Comparison of ENCODE assay signal across 9 cellular contexts in genomic region chr7:44768663-44769361, GRCh38. TPM values are rescaled to one million over a fixed set of nuclear protein-coding genes. Genes with fewer than 3 reads are reported as not detected.
DNase-seq lines count a peak whose midpoint lies in the region; ATAC-seq and TF ChIP-seq lines count a peak whose summit lies in the region.
"Had no signal": no experiment of that assay in that cellular context is flagged by ENCODE, and none has a peak within 500 bp of the region (broad histone marks: within the 10 kb centered on the region; RNA-seq: fewer than 3 reads in every experiment).

No MANE protein-coding gene starts in this region.

- TF ChIP-seq POLR2A in esophagus muscularis mucosa (IDR thresholded peaks at IDR 0.05; ENCODE audit: low read depth): no peak

- WGBS in esophagus muscularis mucosa: 72% methylated on average over 8 of the region's 9 CpGs

- H3K36me3 Mint-ChIP-seq in CD4-positive, CD25-positive, alpha-beta regulatory T cell: peaks cover 15% of the 10 kb centered on the region

- H3K4me3 Mint-ChIP-seq in CD4-positive, CD25-positive, alpha-beta regulatory T cell: peak overlapping the region; percentile 33 to 76 (median 63)

- peak overlapping the region; percentile 61 for H3K27ac ChIP-seq in CD4-positive, CD25-positive, alpha-beta regulatory T cell (ENCODE audit: insufficient read depth, low read length, poor library complexity, severe bottlenecking)
- H3K27ac ChIP-seq in esophagus muscularis mucosa (replicated peaks in 1 of 4) (peak overlapping the region; percentile 77 to 83 (median 80)), parathyroid adenoma (peak overlapping the region; percentile 43)

- H3K4me2 ChIP-seq in parathyroid adenoma (ENCODE audit: low read length): no peak overlapping the region

- ATAC-seq in CD4-positive, CD25-positive, alpha-beta regulatory T cell (ENCODE audit: low read depth in 2 of 2): no peak
- no peak for ATAC-seq in HG03457 (IDR thresholded peaks at IDR 0.05; ENCODE audit: unreplicated experiment)

- H3K27me3 ChIP-seq in CD4-positive, CD25-positive, alpha-beta regulatory T cell (ENCODE audit: control insufficient read depth, insufficient read depth, low read length): no peaks in the 10 kb centered on the region
- H3K27me3 ChIP-seq in NT2/D1 (ENCODE audit: insufficient read depth, insufficient read length) (no peaks in the 10 kb centered on the region), esophagus muscularis mucosa (no peaks in the 10 kb centered on the region), parathyroid adenoma (ENCODE audit: control insufficient read depth, insufficient read depth, low read length) (no peaks in the 10 kb centered on the region)

- no peak for TF ChIP-seq CTCF in esophagus muscularis mucosa (IDR thresholded peaks at IDR 0.05)
- no peak for TF ChIP-seq CTCF in parathyroid adenoma (IDR thresholded peaks at IDR 0.05)

- no peak overlapping the region for H3K4me3 ChIP-seq in CD4-positive, CD25-positive, alpha-beta regulatory T cell (ENCODE audit: low read depth, low read length)
- no peak overlapping the region for H3K4me3 ChIP-seq in NT2/D1 (ENCODE audit: insufficient read length, low read depth)
- peak overlapping the region; percentile 14 to 38 (median 26) for H3K4me3 ChIP-seq in esophagus muscularis mucosa
- no peak overlapping the region for H3K4me3 ChIP-seq in parathyroid adenoma (ENCODE audit: low read depth, low read length)
- H3K4me3 ChIP-seq: mucosa of descending colon had no signal

- peaks cover 34% of the 10 kb centered on the region for H3K4me1 ChIP-seq in CD4-positive, CD25-positive, alpha-beta regulatory T cell (ENCODE audit: control insufficient read depth, insufficient read depth, low read length, poor library complexity, severe bottlenecking)
- H3K4me1 ChIP-seq in NT2/D1 (ENCODE audit: insufficient read depth, insufficient read length) (peaks cover 23% of the 10 kb centered on the region), esophagus muscularis mucosa (peaks cover 36 to 45% (median 43%) of the 10 kb centered on the region in 4 donors), parathyroid adenoma (peaks cover 28% of the 10 kb centered on the region)

- intact Hi-C loops in esophagus muscularis mucosa (cut with DNase I): no loop called here

- H2AFZ ChIP-seq in parathyroid adenoma: no peak overlapping the region

- H3K27ac Mint-ChIP-seq in CD4-positive, CD25-positive, alpha-beta regulatory T cell: peak overlapping the region; percentile 90 to 98 (median 92)

- H3K9me3 ChIP-seq in CD4-positive, CD25-positive, alpha-beta regulatory T cell (ENCODE audit: control insufficient read depth in 2 of 2, low read length in 2 of 2): no peaks in the 10 kb centered on the region
- H3K9me3 ChIP-seq in NT2/D1 (ENCODE audit: insufficient read depth, low read length): no peaks in the 10 kb centered on the region
- no peaks in the 10 kb centered on the region for H3K9me3 ChIP-seq in esophagus muscularis mucosa
- H3K9me3 ChIP-seq in parathyroid adenoma (ENCODE audit: control insufficient read depth, low read length): no peaks in the 10 kb centered on the region
- H3K9me3 ChIP-seq: mucosa of descending colon had no signal

- H3K27me3 Mint-ChIP-seq in CD4-positive, CD25-positive, alpha-beta regulatory T cell: no peaks in the 10 kb centered on the region

- H3K9ac ChIP-seq in NT2/D1 (ENCODE audit: insufficient read length, low read depth) (peak overlapping the region; percentile 36), parathyroid adenoma (no peak overlapping the region)

- H3K4me1 Mint-ChIP-seq in CD4-positive, CD25-positive, alpha-beta regulatory T cell: peaks cover 0 to 46% (median 24%) of the 10 kb centered on the region in 4 donors

- no peak for TF ChIP-seq EP300 in esophagus muscularis mucosa (IDR thresholded peaks at IDR 0.05)

- no peak for DNase-seq in CD4-positive, CD25-positive, alpha-beta regulatory T cell
- DNase-seq in NT2/D1 (ENCODE audit: low read depth, low spot score) (no peak), esophagus muscularis mucosa (ENCODE audit: extremely low spot score) (no peak), SHP77 treated with DMSO at 0.1 percent for 48 hours (lab: John Stamatoyannopoulos, UW) (no peak), iPS-NIHi7 (ENCODE audit: extremely low spot score) (no peak), 8988T (no peak)

- H3K36me3 ChIP-seq in CD4-positive, CD25-positive, alpha-beta regulatory T cell (ENCODE audit: control insufficient read depth, insufficient read depth, low read length): peaks cover 39% of the 10 kb centered on the region
- H3K36me3 ChIP-seq in NT2/D1 (ENCODE audit: insufficient read depth, insufficient read length, low read length): peaks cover 58% of the 10 kb centered on the region
- peaks cover 36 to 41% (median 40%) of the 10 kb centered on the region in 4 donors for H3K36me3 ChIP-seq in esophagus muscularis mucosa
- no peaks in the 10 kb centered on the region for H3K36me3 ChIP-seq in parathyroid adenoma (ENCODE audit: control insufficient read depth, insufficient read depth, low read length)

- no peaks in the 10 kb centered on the region for H3K79me2 ChIP-seq in parathyroid adenoma

- no peaks in the 10 kb centered on the region for H3K9me3 Mint-ChIP-seq in CD4-positive, CD25-positive, alpha-beta regulatory T cell

RNA-seq across cellular contexts. Expression of gene ZMIZ2, which starts 20.2 kb away (rescaled TPM):
- total RNA-seq in CD4-positive, CD25-positive, alpha-beta regulatory T cell: 110 TPM
- 1 to 10 TPM; 2.9 to 5.0 (median 4.4) TPM for polyA plus RNA-seq in CD4-positive, CD25-positive, alpha-beta regulatory T cell
- total RNA-seq in esophagus muscularis mucosa: 10 to 100 TPM; 12.4 to 36.0 (median 28.4) TPM

RNA-seq across cellular contexts. Expression of gene PPIA, which starts 27.7 kb away (rescaled TPM):
- 670 TPM for total RNA-seq in CD4-positive, CD25-positive, alpha-beta regulatory T cell
- 1,000 to 10,000 TPM; 4,149 to 4,426 (median 4,258) TPM for polyA plus RNA-seq in CD4-positive, CD25-positive, alpha-beta regulatory T cell
- total RNA-seq in esophagus muscularis mucosa: 1,000 to 10,000 TPM; 1,223 to 1,666 (median 1,462) TPM

Comparison
In these comparisons a context has a peak if more than half of its experiments do, and no peak if none do; other contexts are left out.
1. H3K4me3 ChIP-seq: peak in esophagus muscularis mucosa (4 of 4); none in CD4-positive, CD25-positive, alpha-beta regulatory T cell (single experiment), NT2/D1 (single experiment) and parathyroid adenoma (single experiment).
2. Peak in every context shown above with its lines, with median percentiles within 50 percentile points of each other: H3K27ac ChIP-seq.